In the genomic region with DNA sequence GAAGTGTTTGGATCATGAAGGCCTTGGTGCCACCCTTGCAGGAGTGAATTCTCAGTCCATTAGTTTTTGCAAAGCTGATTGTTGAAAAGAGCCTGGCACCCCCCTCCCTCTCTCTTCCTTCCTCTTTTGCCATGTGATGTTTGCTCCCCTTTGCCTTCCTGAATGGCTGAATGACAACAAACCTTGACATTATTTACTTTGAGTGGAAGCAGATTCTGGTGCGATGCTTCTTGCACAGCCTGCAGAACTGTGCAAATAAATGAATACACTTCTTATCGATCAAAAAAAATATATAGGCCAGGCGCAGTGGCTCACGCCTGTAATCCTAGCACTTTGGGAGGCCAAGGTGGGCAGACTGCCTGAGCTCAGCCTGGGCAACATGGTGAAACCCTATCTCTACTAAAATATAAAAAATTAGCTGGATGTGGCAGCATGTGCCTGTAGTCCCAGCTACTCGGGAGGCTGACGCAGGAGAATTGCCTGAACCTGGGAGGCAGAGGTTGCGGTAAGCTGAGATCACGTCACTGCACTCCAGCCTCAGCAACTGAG, we compare ENCODE assay signal across 1 cellular context.
TF ChIP-seq lines count a peak whose summit lies in the region.

No MANE protein-coding gene starts in this region.

TF ChIP-seq in HepG2, 621 proteins besides CTCF, POLR2A, EP300 and RAD21 (continued from another document and continues in another):
- TF ChIP-seq, protein P1, sequence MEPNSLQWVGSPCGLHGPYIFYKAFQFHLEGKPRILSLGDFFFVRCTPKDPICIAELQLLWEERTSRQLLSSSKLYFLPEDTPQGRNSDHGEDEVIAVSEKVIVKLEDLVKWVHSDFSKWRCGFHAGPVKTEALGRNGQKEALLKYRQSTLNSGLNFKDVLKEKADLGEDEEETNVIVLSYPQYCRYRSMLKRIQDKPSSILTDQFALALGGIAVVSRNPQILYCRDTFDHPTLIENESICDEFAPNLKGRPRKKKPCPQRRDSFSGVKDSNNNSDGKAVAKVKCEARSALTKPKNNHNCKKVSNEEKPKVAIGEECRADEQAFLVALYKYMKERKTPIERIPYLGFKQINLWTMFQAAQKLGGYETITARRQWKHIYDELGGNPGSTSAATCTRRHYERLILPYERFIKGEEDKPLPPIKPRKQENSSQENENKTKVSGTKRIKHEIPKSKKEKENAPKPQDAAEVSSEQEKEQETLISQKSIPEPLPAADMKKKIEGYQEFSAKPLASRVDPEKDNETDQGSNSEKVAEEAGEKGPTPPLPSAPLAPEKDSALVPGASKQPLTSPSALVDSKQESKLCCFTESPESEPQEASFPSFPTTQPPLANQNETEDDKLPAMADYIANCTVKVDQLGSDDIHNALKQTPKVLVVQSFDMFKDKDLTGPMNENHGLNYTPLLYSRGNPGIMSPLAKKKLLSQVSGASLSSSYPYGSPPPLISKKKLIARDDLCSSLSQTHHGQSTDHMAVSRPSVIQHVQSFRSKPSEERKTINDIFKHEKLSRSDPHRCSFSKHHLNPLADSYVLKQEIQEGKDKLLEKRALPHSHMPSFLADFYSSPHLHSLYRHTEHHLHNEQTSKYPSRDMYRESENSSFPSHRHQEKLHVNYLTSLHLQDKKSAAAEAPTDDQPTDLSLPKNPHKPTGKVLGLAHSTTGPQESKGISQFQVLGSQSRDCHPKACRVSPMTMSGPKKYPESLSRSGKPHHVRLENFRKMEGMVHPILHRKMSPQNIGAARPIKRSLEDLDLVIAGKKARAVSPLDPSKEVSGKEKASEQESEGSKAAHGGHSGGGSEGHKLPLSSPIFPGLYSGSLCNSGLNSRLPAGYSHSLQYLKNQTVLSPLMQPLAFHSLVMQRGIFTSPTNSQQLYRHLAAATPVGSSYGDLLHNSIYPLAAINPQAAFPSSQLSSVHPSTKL (CRISPR knock-in tag; IDR thresholded peaks at IDR 0.05) = peak; percentile 93
- TF ChIP-seq ZNF230 (CRISPR knock-in tag; IDR thresholded peaks at IDR 0.05) (peak; percentile 66; the same call in 1 of the 2 replicates), FOXK1 (CRISPR knock-in tag; IDR thresholded peaks at IDR 0.05; ENCODE audit: borderline replicate concordance, low read depth) (peak; percentile 67; the same call in 1 of the 2 replicates), SMYD3 (CRISPR knock-in tag; IDR thresholded peaks at IDR 0.05) (0 out of 2 replicates have a peak, but pooled peaks have one; percentile 33), ZNF207 (IDR thresholded peaks at IDR 0.05; ENCODE audit: borderline replicate concordance) (no peak), ZNF24 (IDR thresholded peaks at IDR 0.05) (peak; percentile 31; the same call in 1 of the 2 replicates), SNAPC2 (CRISPR knock-in tag; IDR thresholded peaks at IDR 0.05) (peak; percentile 61; the same call in 1 of the 2 replicates), ZNF317 (CRISPR knock-in tag; IDR thresholded peaks at IDR 0.05) (peak; percentile 78; the same call in 1 of the 2 replicates), ZNF180 (CRISPR knock-in tag; IDR thresholded peaks at IDR 0.05; ENCODE audit: borderline replicate concordance, low read depth) (no peak), SIX4 (CRISPR knock-in tag; IDR thresholded peaks at IDR 0.05) (no peak), FOSL2 (CRISPR knock-in tag; IDR thresholded peaks at IDR 0.05) (peak; percentile 61), ZBTB42 (CRISPR knock-in tag; IDR thresholded peaks at IDR 0.05) (no peak), TRIM24 (CRISPR knock-in tag; IDR thresholded peaks at IDR 0.05) (no peak), ELF3 (CRISPR knock-in tag; IDR thresholded peaks at IDR 0.05) (peak; percentile 91), HNF4A (CRISPR knock-in tag; IDR thresholded peaks at IDR 0.05) (peak; percentile 43; the same call in 1 of the 2 replicates), ZNF780A (CRISPR knock-in tag; IDR thresholded peaks at IDR 0.05) (no peak), MBD4 (IDR thresholded peaks at IDR 0.05; ENCODE audit: borderline replicate concordance, low read length) (peak; percentile 77; the same call in 1 of the 2 replicates), JUND (CRISPR knock-in tag; IDR thresholded peaks at IDR 0.05) (no peak), PPARG (CRISPR knock-in tag; conservative IDR thresholded peaks at IDR 0.05) (peak; percentile 93), ZBTB3 (CRISPR knock-in tag; IDR thresholded peaks at IDR 0.05; ENCODE audit: borderline replicate concordance, low read depth) (0 out of 2 replicates have a peak, but pooled peaks have one; percentile 24), REPIN1 (CRISPR knock-in tag; IDR thresholded peaks at IDR 0.05; ENCODE audit: borderline replicate concordance, low read depth) (peak; percentile 47; the same call in 1 of the 2 replicates), ATF7 (IDR thresholded peaks at IDR 0.05) (no peak), ATF7 (CRISPR knock-in tag; IDR thresholded peaks at IDR 0.05) (no peak), ZNF713 (CRISPR knock-in tag; IDR thresholded peaks at IDR 0.05) (no peak)
- TF ChIP-seq, protein P2, sequence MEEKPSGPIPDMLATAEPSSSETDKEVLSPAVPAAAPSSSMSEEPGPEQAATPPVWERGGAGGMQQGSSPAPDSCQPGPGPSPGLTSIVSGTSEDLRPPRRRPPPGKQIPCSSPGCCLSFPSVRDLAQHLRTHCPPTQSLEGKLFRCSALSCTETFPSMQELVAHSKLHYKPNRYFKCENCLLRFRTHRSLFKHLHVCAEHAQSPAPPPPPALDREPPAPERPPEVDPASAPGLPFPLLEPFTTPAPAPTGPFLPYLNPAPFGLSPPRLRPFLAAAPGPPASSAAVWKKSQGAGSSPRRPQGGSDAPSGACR (CRISPR knock-in tag; IDR thresholded peaks at IDR 0.05) = peak; percentile 76; the same call in 1 of the 2 replicates
- TF ChIP-seq, protein P3, sequence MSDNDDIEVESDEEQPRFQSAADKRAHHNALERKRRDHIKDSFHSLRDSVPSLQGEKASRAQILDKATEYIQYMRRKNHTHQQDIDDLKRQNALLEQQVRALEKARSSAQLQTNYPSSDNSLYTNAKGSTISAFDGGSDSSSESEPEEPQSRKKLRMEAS (IDR thresholded peaks at IDR 0.05) = peak; percentile 70
- TF ChIP-seq, protein P4, sequence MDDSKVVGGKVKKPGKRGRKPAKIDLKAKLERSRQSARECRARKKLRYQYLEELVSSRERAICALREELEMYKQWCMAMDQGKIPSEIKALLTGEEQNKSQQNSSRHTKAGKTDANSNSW (CRISPR knock-in tag; IDR thresholded peaks at IDR 0.05; ENCODE audit: borderline replicate concordance) = no peak
- TF ChIP-seq, protein P5, sequence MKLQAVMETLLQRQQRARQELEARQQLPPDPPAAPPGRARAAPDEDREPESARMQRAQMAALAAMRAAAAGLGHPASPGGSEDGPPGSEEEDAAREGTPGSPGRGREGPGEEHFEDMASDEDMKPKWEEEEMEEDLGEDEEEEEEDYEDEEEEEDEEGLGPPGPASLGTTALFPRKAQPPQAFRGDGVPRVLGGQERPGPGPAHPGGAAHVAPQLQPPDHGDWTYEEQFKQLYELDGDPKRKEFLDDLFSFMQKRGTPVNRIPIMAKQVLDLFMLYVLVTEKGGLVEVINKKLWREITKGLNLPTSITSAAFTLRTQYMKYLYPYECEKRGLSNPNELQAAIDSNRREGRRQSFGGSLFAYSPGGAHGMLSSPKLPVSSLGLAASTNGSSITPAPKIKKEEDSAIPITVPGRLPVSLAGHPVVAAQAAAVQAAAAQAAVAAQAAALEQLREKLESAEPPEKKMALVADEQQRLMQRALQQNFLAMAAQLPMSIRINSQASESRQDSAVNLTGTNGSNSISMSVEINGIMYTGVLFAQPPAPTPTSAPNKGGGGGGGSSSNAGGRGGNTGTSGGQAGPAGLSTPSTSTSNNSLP (IDR thresholded peaks at IDR 0.05; ENCODE audit: low read depth, low read length) = peak; percentile 90
- TF ChIP-seq, protein P6, sequence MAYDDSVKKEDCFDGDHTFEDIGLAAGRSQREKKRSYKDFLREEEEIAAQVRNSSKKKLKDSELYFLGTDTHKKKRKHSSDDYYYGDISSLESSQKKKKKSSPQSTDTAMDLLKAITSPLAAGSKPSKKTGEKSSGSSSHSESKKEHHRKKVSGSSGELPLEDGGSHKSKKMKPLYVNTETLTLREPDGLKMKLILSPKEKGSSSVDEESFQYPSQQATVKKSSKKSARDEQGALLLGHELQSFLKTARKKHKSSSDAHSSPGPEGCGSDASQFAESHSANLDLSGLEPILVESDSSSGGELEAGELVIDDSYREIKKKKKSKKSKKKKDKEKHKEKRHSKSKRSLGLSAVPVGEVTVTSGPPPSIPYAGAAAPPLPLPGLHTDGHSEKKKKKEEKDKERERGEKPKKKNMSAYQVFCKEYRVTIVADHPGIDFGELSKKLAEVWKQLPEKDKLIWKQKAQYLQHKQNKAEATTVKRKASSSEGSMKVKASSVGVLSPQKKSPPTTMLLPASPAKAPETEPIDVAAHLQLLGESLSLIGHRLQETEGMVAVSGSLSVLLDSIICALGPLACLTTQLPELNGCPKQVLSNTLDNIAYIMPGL (CRISPR knock-in tag; IDR thresholded peaks at IDR 0.05; ENCODE audit: borderline replicate concordance in 1 of 2, low read depth in 1 of 2) = peak; percentile 27 to 68; a peak in 2 of 4 replicates
- TF ChIP-seq, protein P7, sequence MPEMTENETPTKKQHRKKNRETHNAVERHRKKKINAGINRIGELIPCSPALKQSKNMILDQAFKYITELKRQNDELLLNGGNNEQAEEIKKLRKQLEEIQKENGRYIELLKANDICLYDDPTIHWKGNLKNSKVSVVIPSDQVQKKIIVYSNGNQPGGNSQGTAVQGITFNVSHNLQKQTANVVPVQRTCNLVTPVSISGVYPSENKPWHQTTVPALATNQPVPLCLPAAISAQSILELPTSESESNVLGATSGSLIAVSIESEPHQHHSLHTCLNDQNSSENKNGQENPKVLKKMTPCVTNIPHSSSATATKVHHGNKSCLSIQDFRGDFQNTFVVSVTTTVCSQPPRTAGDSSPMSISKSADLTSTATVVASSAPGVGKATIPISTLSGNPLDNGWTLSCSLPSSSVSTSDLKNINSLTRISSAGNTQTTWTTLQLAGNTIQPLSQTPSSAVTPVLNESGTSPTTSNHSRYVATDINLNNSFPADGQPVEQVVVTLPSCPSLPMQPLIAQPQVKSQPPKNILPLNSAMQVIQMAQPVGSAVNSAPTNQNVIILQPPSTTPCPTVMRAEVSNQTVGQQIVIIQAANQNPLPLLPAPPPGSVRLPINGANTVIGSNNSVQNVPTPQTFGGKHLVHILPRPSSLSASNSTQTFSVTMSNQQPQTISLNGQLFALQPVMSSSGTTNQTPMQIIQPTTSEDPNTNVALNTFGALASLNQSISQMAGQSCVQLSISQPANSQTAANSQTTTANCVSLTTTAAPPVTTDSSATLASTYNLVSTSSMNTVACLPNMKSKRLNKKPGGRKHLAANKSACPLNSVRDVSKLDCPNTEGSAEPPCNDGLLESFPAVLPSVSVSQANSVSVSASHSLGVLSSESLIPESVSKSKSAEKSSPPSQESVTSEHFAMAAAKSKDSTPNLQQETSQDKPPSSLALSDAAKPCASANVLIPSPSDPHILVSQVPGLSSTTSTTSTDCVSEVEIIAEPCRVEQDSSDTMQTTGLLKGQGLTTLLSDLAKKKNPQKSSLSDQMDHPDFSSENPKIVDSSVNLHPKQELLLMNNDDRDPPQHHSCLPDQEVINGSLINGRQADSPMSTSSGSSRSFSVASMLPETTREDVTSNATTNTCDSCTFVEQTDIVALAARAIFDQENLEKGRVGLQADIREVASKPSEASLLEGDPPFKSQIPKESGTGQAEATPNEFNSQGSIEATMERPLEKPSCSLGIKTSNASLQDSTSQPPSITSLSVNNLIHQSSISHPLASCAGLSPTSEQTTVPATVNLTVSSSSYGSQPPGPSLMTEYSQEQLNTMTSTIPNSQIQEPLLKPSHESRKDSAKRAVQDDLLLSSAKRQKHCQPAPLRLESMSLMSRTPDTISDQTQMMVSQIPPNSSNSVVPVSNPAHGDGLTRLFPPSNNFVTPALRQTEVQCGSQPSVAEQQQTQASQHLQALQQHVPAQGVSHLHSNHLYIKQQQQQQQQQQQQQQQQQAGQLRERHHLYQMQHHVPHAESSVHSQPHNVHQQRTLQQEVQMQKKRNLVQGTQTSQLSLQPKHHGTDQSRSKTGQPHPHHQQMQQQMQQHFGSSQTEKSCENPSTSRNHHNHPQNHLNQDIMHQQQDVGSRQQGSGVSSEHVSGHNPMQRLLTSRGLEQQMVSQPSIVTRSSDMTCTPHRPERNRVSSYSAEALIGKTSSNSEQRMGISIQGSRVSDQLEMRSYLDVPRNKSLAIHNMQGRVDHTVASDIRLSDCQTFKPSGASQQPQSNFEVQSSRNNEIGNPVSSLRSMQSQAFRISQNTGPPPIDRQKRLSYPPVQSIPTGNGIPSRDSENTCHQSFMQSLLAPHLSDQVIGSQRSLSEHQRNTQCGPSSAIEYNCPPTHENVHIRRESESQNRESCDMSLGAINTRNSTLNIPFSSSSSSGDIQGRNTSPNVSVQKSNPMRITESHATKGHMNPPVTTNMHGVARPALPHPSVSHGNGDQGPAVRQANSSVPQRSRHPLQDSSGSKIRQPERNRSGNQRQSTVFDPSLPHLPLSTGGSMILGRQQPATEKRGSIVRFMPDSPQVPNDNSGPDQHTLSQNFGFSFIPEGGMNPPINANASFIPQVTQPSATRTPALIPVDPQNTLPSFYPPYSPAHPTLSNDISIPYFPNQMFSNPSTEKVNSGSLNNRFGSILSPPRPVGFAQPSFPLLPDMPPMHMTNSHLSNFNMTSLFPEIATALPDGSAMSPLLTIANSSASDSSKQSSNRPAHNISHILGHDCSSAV (CRISPR knock-in tag; IDR thresholded peaks at IDR 0.05; ENCODE audit: borderline replicate concordance) = no peak
- TF ChIP-seq, protein P8, sequence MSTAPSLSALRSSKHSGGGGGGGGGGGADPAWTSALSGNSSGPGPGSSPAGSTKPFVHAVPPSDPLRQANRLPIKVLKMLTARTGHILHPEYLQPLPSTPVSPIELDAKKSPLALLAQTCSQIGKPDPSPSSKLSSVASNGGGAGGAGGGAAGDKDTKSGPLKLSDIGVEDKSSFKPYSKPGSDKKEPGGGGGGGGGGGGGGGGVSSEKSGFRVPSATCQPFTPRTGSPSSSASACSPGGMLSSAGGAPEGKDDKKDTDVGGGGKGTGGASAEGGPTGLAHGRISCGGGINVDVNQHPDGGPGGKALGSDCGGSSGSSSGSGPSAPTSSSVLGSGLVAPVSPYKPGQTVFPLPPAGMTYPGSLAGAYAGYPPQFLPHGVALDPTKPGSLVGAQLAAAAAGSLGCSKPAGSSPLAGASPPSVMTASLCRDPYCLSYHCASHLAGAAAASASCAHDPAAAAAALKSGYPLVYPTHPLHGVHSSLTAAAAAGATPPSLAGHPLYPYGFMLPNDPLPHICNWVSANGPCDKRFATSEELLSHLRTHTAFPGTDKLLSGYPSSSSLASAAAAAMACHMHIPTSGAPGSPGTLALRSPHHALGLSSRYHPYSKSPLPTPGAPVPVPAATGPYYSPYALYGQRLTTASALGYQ (CRISPR knock-in tag; IDR thresholded peaks at IDR 0.05) = no peak; the same call in 1 of the 2 replicates
- TF ChIP-seq, protein P9, sequence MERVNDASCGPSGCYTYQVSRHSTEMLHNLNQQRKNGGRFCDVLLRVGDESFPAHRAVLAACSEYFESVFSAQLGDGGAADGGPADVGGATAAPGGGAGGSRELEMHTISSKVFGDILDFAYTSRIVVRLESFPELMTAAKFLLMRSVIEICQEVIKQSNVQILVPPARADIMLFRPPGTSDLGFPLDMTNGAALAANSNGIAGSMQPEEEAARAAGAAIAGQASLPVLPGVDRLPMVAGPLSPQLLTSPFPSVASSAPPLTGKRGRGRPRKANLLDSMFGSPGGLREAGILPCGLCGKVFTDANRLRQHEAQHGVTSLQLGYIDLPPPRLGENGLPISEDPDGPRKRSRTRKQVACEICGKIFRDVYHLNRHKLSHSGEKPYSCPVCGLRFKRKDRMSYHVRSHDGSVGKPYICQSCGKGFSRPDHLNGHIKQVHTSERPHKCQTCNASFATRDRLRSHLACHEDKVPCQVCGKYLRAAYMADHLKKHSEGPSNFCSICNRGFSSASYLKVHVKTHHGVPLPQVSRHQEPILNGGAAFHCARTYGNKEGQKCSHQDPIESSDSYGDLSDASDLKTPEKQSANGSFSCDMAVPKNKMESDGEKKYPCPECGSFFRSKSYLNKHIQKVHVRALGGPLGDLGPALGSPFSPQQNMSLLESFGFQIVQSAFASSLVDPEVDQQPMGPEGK (CRISPR knock-in tag; IDR thresholded peaks at IDR 0.05) = peak; percentile 74
